In genomic region chrX:8607326-8607725, GRCh38 we compare ENCODE assay signal across 20 cellular contexts.
A peak's percentile ranks its signal among the peaks of the same experiment; 100 is the strongest.
DNase-seq lines count a peak whose midpoint lies in the region; ATAC-seq and TF ChIP-seq lines count a peak whose summit lies in the region.
"Had no signal": no experiment of that assay in that cellular context is flagged by ENCODE, and none has a peak within 500 bp of the region (broad histone marks: within the 10 kb centered on the region; RNA-seq: fewer than 3 reads in every experiment).

No MANE protein-coding gene starts in this region.

- no peaks in the 10 kb centered on the region for H3K36me3 ChIP-seq in brain microvascular endothelial cell (replicated peaks)
- H3K36me3 ChIP-seq: lower lobe of right lung, spleen, thoracic aorta had no signal

- no peaks in the 10 kb centered on the region for H3K4me1 ChIP-seq in foreskin keratinocyte
- H3K4me1 ChIP-seq: lower lobe of right lung, parathyroid adenoma, spleen had no signal

- H3K4me3 ChIP-seq in brain microvascular endothelial cell (ENCODE audit: low read depth, low read length) = no peak overlapping the region
- H3K4me3 ChIP-seq: lower lobe of right lung, spleen, thoracic aorta had no signal

- in situ Hi-C loops in brain microvascular endothelial cell (cut with HindIII; ENCODE audit: low pct_ligation_motif_present, low sequenced_read_pairs) = no loop called here
- in situ Hi-C loops in GM13977 (cut with MboI; ENCODE audit: low pct_unique_long_range_greater_than_20kb, low sequenced_read_pairs, unreplicated experiment) = no loop called here
- in situ Hi-C loops in GM13976 (cut with MboI; ENCODE audit: low sequenced_read_pairs, unreplicated experiment) = no loop called here

- H3K27ac ChIP-seq in brain microvascular endothelial cell (no peak overlapping the region), foreskin keratinocyte (no peak overlapping the region)
- H3K27ac ChIP-seq: lower lobe of right lung, parathyroid adenoma, spleen, thoracic aorta had no signal

- H3K27me3 ChIP-seq in brain microvascular endothelial cell (replicated peaks) = no peaks in the 10 kb centered on the region
- no peaks in the 10 kb centered on the region for H3K27me3 ChIP-seq in foreskin keratinocyte
- H3K27me3 ChIP-seq: spleen had no signal

- ATAC-seq in foreskin keratinocyte = peak; percentile 53
- ATAC-seq: activated CD8-positive, alpha-beta T cell treated with anti-CD3 and anti-CD28 coated beads for 36 hours; activated naive CD4-positive, alpha-beta T cell treated with anti-CD3 and anti-CD28 coated beads, Interleukin-2, amount 50 U/mL, for 72 hours had no signal

- TF ChIP-seq CTCF in brain microvascular endothelial cell (IDR thresholded peaks at IDR 0.05; ENCODE audit: low read depth, low read length, missing control alignments) (no peak), foreskin keratinocyte (conservative IDR thresholded peaks at IDR 0.05) (no peak), GM13977 (IDR thresholded peaks at IDR 0.05; ENCODE audit: extremely low read depth, insufficient read depth, missing control alignments) (no peak), GM13976 (IDR thresholded peaks at IDR 0.05; ENCODE audit: borderline replicate concordance, control extremely low read depth, extremely low read depth, insufficient read depth, missing control alignments) (no peak)

- DNase-seq in M059J (ENCODE audit: low read depth) = peak; percentile 18
- DNase-seq in brain microvascular endothelial cell = peak; percentile 28
- DNase-seq in foreskin keratinocyte = peak; percentile 9 to 25
- DNase-seq in inferior parietal cortex (ENCODE audit: extremely low spot score) = no peak
- DNase-seq in GM13977 (ENCODE audit: low spot score) = no peak
- DNase-seq in GM13976 (ENCODE audit: low spot score) = no peak
- DNase-seq in stimulated activated CD4-positive, alpha-beta T cell treated with anti-CD3 and anti-CD28 coated beads, Interleukin-2, amount 100 ng/mL, for 24 hours = no peak
- DNase-seq: activated CD8-positive, alpha-beta T cell treated with anti-CD3 and anti-CD28 coated beads for 36 hours; activated T-cell treated with anti-CD3 and anti-CD28 coated beads, Interleukin-2, amount 50 U/mL, for 48 hours; C1 segment of cervical spinal cord; central memory CD4-positive, alpha-beta T cell; effector CD4-positive, alpha-beta T cell; Kasumi-1; lower lobe of right lung; NCI-H1417 treated with DMSO at 0.1 percent for 48 hours; SHP77; spleen had no signal

Comparison
In these comparisons a context has a peak if more than half of its experiments do, and no peak if none do; other contexts are left out.
1. DNase-seq: peak in M059J (single experiment), brain microvascular endothelial cell (single experiment) and foreskin keratinocyte (2 of 2); none in inferior parietal cortex (single experiment), GM13977 (single experiment), GM13976 (single experiment) and stimulated activated CD4-positive, alpha-beta T cell treated with anti-CD3 and anti-CD28 coated beads, Interleukin-2, amount 100 ng/mL, for 24 hours (0 of 2).